24 cellular contexts compared by ENCODE assay signal in genomic region chr12:5803532-5803931, GRCh38.
A peak's percentile ranks its signal among the peaks of the same experiment; 100 is the strongest.
DNase-seq lines count a peak whose midpoint lies in the region; ATAC-seq and TF ChIP-seq lines count a peak whose summit lies in the region.
"Had no signal": no experiment of that assay in that cellular context is flagged by ENCODE, and none has a peak within 500 bp of the region (broad histone marks: within the 10 kb centered on the region; RNA-seq: fewer than 3 reads in every experiment).

No MANE protein-coding gene starts in this region.

- H2BK5ac ChIP-seq in H9 (ENCODE audit: insufficient read length, low read length) (no peak overlapping the region), mesendoderm (ENCODE audit: low read length) (no peak overlapping the region)

- no peak overlapping the region for H3K23ac ChIP-seq in H9 (ENCODE audit: insufficient read length, low read depth, low read length)
- H3K23ac ChIP-seq in mesendoderm (ENCODE audit: low read length), result no peak overlapping the region

- H3K23me2 ChIP-seq in H9 (ENCODE audit: insufficient read length, low read depth, low read length, poor library complexity, severe bottlenecking), result no peaks in the 10 kb centered on the region

- no peak overlapping the region for H2BK20ac ChIP-seq in H9 (ENCODE audit: low read depth, low read length, poor library complexity, severe bottlenecking)

- no peak overlapping the region for H2BK12ac ChIP-seq in H9 (ENCODE audit: insufficient read length, low read depth, low read length)

- H3K56ac ChIP-seq in H9 (ENCODE audit: insufficient read length, low read depth, low read length), result no peak overlapping the region
- H3K56ac ChIP-seq in mesendoderm (ENCODE audit: low read length), result no peak overlapping the region

- H3K36me3 ChIP-seq in mesendoderm (ENCODE audit: control insufficient read depth, insufficient read depth, low read length), result no peaks in the 10 kb centered on the region
- H3K36me3 ChIP-seq in GM23248 (ENCODE audit: low read depth), result no peaks in the 10 kb centered on the region
- H3K36me3 ChIP-seq: BE2C; BLaER1 treated with 17β-estradiol and CSF1 and Interleukin-3, amounts not matched to agents 10 nM and 100 nM; HAP-1 had no signal

- H4K8ac ChIP-seq in H9 (replicated peaks; ENCODE audit: insufficient read length, low read depth, low read length), result no peak overlapping the region
- H4K8ac ChIP-seq in mesendoderm (ENCODE audit: low read depth, low read length), result no peak overlapping the region

- no peak overlapping the region for H3T11ph ChIP-seq in H9 (ENCODE audit: low read length)

- POLR2A ChIA-PET in WTC11 (lab: Charles Lee), result no interaction called here

- H3K79me2 ChIP-seq in H9 (ENCODE audit: insufficient read depth, low read length), result no peaks in the 10 kb centered on the region
- H3K79me2 ChIP-seq in mesendoderm (ENCODE audit: control insufficient read depth, insufficient read depth, low read length), result no peaks in the 10 kb centered on the region
- H3K79me2 ChIP-seq in GM23248 (ENCODE audit: insufficient read depth), result no peaks in the 10 kb centered on the region

- no peaks in the 10 kb centered on the region for H3K4me1 ChIP-seq in H9 (ENCODE audit: insufficient read depth, low read length)
- no peaks in the 10 kb centered on the region for H3K4me1 ChIP-seq in mesendoderm (ENCODE audit: control insufficient read depth, low read depth, low read length)
- H3K4me1 ChIP-seq in GM23248 (ENCODE audit: insufficient read depth), result no peaks in the 10 kb centered on the region
- H3K4me1 ChIP-seq: A549, BE2C, HAP-1 had no signal

- H3K14ac ChIP-seq in H9 (ENCODE audit: insufficient read depth, low read length), result no peak overlapping the region

- no CpG with 5 or more reads among the region's 7 CpGs for WGBS in H9 (ENCODE audit: extremely low coverage, insufficient read length, low lambda C conversion rate)
- no CpG with 5 or more reads among the region's 7 CpGs for WGBS in mesendoderm (ENCODE audit: extremely low coverage, insufficient coverage, low lambda C conversion rate)
- 48 to 51% methylated on average over 7 of the region's 7 CpGs for WGBS in GM23248 (ENCODE audit: low coverage in 1 of 2, low lambda C conversion rate in 2 of 2, missing lambda C conversion rate in 2 of 2), 2 experiments

- H3K4me2 ChIP-seq in H9 (ENCODE audit: insufficient read depth, insufficient read length, low read length) (no peak overlapping the region), mesendoderm (ENCODE audit: low read length) (no peak overlapping the region), GM23248 (ENCODE audit: unreplicated experiment) (no peak overlapping the region)
- H3K4me2 ChIP-seq: A549; BLaER1 treated with 17β-estradiol and CSF1 and Interleukin-3, amounts not matched to agents 10 nM and 100 nM had no signal

- H3K27ac Mint-ChIP-seq in H9 (no peak overlapping the region), WTC11 (no peak overlapping the region)
- no peak overlapping the region for H3K27ac Mint-ChIP-seq in activated T-helper 1 cell treated with anti-CD3 and anti-CD28 coated beads, Interleukin-12 subunit alpha, Interleukin-12 subunit beta, Interleukin-2, Interleukin-4 antibody, amounts not matched to agents 30 ng/mL and 10 ng/mL and 1 ng/mL, durations not matched to agents 14 hours and 24 hours and 36 hours
- H3K27ac Mint-ChIP-seq: CD14-positive monocyte; CD4-positive, alpha-beta T cell; CD8-positive, alpha-beta memory T cell; HFFc6 had no signal

- no peaks in the 10 kb centered on the region for H3F3A ChIP-seq in GM23248 (ENCODE audit: insufficient read depth)

- H4K5ac ChIP-seq in H9 (ENCODE audit: insufficient read length, low read depth, low read length), result no peak overlapping the region
- no peak overlapping the region for H4K5ac ChIP-seq in mesendoderm (ENCODE audit: low read length)

- H2AK5ac ChIP-seq in H9 (ENCODE audit: insufficient read length, low read length) (no peak overlapping the region), mesendoderm (ENCODE audit: low read length) (no peak overlapping the region)

- H3K27ac ChIP-seq in H9 (ENCODE audit: insufficient read length, low read depth, low read length) (no peak overlapping the region), mesendoderm (ENCODE audit: low read depth, low read length) (no peak overlapping the region), GM23248 (no peak overlapping the region)
- H3K27ac ChIP-seq: A549; BLaER1 treated with 17β-estradiol and CSF1 and Interleukin-3, amounts not matched to agents 10 nM and 100 nM had no signal

- H3K9ac ChIP-seq in H9 (ENCODE audit: extremely low read depth, insufficient read length, low read length) (no peak overlapping the region), mesendoderm (ENCODE audit: low read length) (no peak overlapping the region), GM23248 (no peak overlapping the region)
- H3K9ac ChIP-seq: BLaER1 treated with 17β-estradiol and CSF1 and Interleukin-3, amounts not matched to agents 10 nM and 100 nM had no signal

- intact Hi-C loops in activated T-helper 1 cell treated with anti-CD3 and anti-CD28 coated beads, Interleukin-12 subunit alpha, Interleukin-12 subunit beta, Interleukin-2, Interleukin-4 antibody, amounts not matched to agents 30 ng/mL and 10 ng/mL and 1 ng/mL, durations not matched to agents 14 hours and 24 hours and 36 hours (cut with micrococcal nuclease), result no loop called here

- no peaks in the 10 kb centered on the region for H3K36me3 Mint-ChIP-seq in H9 (ENCODE audit: insufficient read depth in 1 of 3, low read depth in 3 of 3)
- H3K36me3 Mint-ChIP-seq in WTC11, result no peaks in the 10 kb centered on the region
- H3K36me3 Mint-ChIP-seq in activated T-helper 1 cell treated with anti-CD3 and anti-CD28 coated beads, Interleukin-12 subunit alpha, Interleukin-12 subunit beta, Interleukin-2, Interleukin-4 antibody, amounts not matched to agents 30 ng/mL and 10 ng/mL and 1 ng/mL, durations not matched to agents 14 hours and 24 hours and 36 hours (ENCODE audit: low read depth), result no peaks in the 10 kb centered on the region
- H3K36me3 Mint-ChIP-seq: CD14-positive monocyte; CD8-positive, alpha-beta memory T cell had no signal

- H2BK120ac ChIP-seq in H9 (ENCODE audit: low read depth, low read length, poor library complexity, severe bottlenecking), result no peak overlapping the region
- no peak overlapping the region for H2BK120ac ChIP-seq in mesendoderm (ENCODE audit: low read depth, low read length)

- in situ Hi-C loops in GM23248 (cut with MboI), result no loop called here

- TF ChIP-seq CTCF in H9 (conservative IDR thresholded peaks at IDR 0.05) (no peak), WTC11 (IDR thresholded peaks at IDR 0.05) (no peak)

- H2AFZ ChIP-seq in H9 (ENCODE audit: low read length), result no peak overlapping the region
- no peak overlapping the region for H2AFZ ChIP-seq in GM23248

- H3K9me3 Mint-ChIP-seq in H9 (no peaks in the 10 kb centered on the region), WTC11 (no peaks in the 10 kb centered on the region)
- H3K9me3 Mint-ChIP-seq in activated T-helper 1 cell treated with anti-CD3 and anti-CD28 coated beads, Interleukin-12 subunit alpha, Interleukin-12 subunit beta, Interleukin-2, Interleukin-4 antibody, amounts not matched to agents 30 ng/mL and 10 ng/mL and 1 ng/mL, durations not matched to agents 14 hours and 24 hours and 36 hours, result no peaks in the 10 kb centered on the region
- H3K9me3 Mint-ChIP-seq: CD14-positive monocyte; CD4-positive, alpha-beta T cell; CD8-positive, alpha-beta memory T cell; HFFc6 had no signal

- H4K20me1 ChIP-seq in H9 (ENCODE audit: control insufficient read depth, insufficient read depth, insufficient read length) (no peaks in the 10 kb centered on the region), GM23248 (ENCODE audit: insufficient read depth) (no peaks in the 10 kb centered on the region)
- H4K20me1 ChIP-seq: BLaER1 treated with 17β-estradiol and CSF1 and Interleukin-3, amounts not matched to agents 10 nM and 100 nM had no signal

- ATAC-seq in WTC11 (peak; percentile 36), HG03139 (IDR thresholded peaks at IDR 0.05; ENCODE audit: unreplicated experiment) (no peak)
- ATAC-seq: A549, GM12878 had no signal

- H2BK15ac ChIP-seq in H9 (ENCODE audit: low read depth, low read length) (no peak overlapping the region), mesendoderm (replicated peaks; ENCODE audit: low read depth) (no peak overlapping the region)

- CTCF ChIA-PET in WTC11 (lab: Charles Lee), result interaction anchor here (1.0 to 2.1 kb wide), 3 partner anchors 10 to 474 kb away, joined by 3 to 9 read pairs (median 3); no protein-coding TSS in a partner anchor

- peak; percentile 40 for DNase-seq in H9
- no peak for DNase-seq in WTC11 (ENCODE audit: low spot score)
- DNase-seq in iPS-NIHi7 (ENCODE audit: extremely low spot score), result peak; percentile 34
- peak; percentile 14 for DNase-seq in mesendoderm
- no peak for DNase-seq in NCI-H2171 treated with DMSO at 0.1 percent for 48 hours (lab: John Stamatoyannopoulos, UW)
- no peak for DNase-seq in activated T-helper 1 cell treated with anti-CD3 and anti-CD28 coated beads, Interleukin-12 subunit alpha, Interleukin-12 subunit beta, Interleukin-2, Interleukin-4 antibody, amounts not matched to agents 30 ng/mL and 10 ng/mL and 1 ng/mL, durations not matched to agents 14 hours and 24 hours and 36 hours (ENCODE audit: low spot score)
- DNase-seq in GM23248, result no peak
- DNase-seq: 8988T; ACHN; AML-193; BE2C; CD4-positive, alpha-beta T cell; CD8-positive, alpha-beta memory T cell; DMS 273 treated with DMSO at 0.1 percent for 48 hours; DMS79; EL; GDM1; HFFc6 had no signal

- no peak overlapping the region for H3K18ac ChIP-seq in H9 (ENCODE audit: insufficient read length, low read depth, low read length)
- H3K18ac ChIP-seq in mesendoderm (ENCODE audit: low read length), result no peak overlapping the region

- peaks cover 2% of the 10 kb centered on the region; the same call in 1 of the 2 replicates for H3K27me3 Mint-ChIP-seq in H9 (ENCODE audit: low read depth)
- H3K27me3 Mint-ChIP-seq in WTC11 (ENCODE audit: low read depth), result no peaks in the 10 kb centered on the region
- H3K27me3 Mint-ChIP-seq in activated T-helper 1 cell treated with anti-CD3 and anti-CD28 coated beads, Interleukin-12 subunit alpha, Interleukin-12 subunit beta, Interleukin-2, Interleukin-4 antibody, amounts not matched to agents 30 ng/mL and 10 ng/mL and 1 ng/mL, durations not matched to agents 14 hours and 24 hours and 36 hours (ENCODE audit: insufficient read depth), result peaks cover 2% of the 10 kb centered on the region

- H3K4me3 Mint-ChIP-seq in H9 (no peak overlapping the region), WTC11 (no peak overlapping the region)
- H3K4me3 Mint-ChIP-seq in activated T-helper 1 cell treated with anti-CD3 and anti-CD28 coated beads, Interleukin-12 subunit alpha, Interleukin-12 subunit beta, Interleukin-2, Interleukin-4 antibody, amounts not matched to agents 30 ng/mL and 10 ng/mL and 1 ng/mL, durations not matched to agents 14 hours and 24 hours and 36 hours, result no peak overlapping the region
- H3K4me3 Mint-ChIP-seq: CD14-positive monocyte; CD4-positive, alpha-beta T cell; CD8-positive, alpha-beta memory T cell; HFFc6 had no signal

- H3K4me1 Mint-ChIP-seq in H9, result peaks cover 6 to 8% of the 10 kb centered on the region in 2 experiments
- H3K4me1 Mint-ChIP-seq in WTC11, result peaks cover 8% of the 10 kb centered on the region
- no peaks in the 10 kb centered on the region for H3K4me1 Mint-ChIP-seq in activated T-helper 1 cell treated with anti-CD3 and anti-CD28 coated beads, Interleukin-12 subunit alpha, Interleukin-12 subunit beta, Interleukin-2, Interleukin-4 antibody, amounts not matched to agents 30 ng/mL and 10 ng/mL and 1 ng/mL, durations not matched to agents 14 hours and 24 hours and 36 hours (ENCODE audit: low read depth)
- H3K4me1 Mint-ChIP-seq: CD14-positive monocyte; CD8-positive, alpha-beta memory T cell had no signal

- no peaks in the 10 kb centered on the region for H3K9me3 ChIP-seq in H9 (ENCODE audit: control insufficient read depth, low read depth, low read length)
- no peaks in the 10 kb centered on the region for H3K9me3 ChIP-seq in GM23248 (ENCODE audit: low read depth)
- H3K9me3 ChIP-seq: A549, BE2C, HAP-1 had no signal

- H3K79me1 ChIP-seq in H9 (ENCODE audit: insufficient read depth, low read depth, low read length, poor library complexity, severe bottlenecking) (no peaks in the 10 kb centered on the region), mesendoderm (ENCODE audit: low read length) (no peaks in the 10 kb centered on the region)

- H3K4ac ChIP-seq in H9 (ENCODE audit: low read depth, low read length) (no peak overlapping the region), mesendoderm (ENCODE audit: low read depth, low read length) (no peak overlapping the region)

- H3K9me2 ChIP-seq in GM23248 (ENCODE audit: insufficient read depth), result no peaks in the 10 kb centered on the region

- H3K4me3 ChIP-seq in mesendoderm (ENCODE audit: low read length), result no peak overlapping the region
- H3K4me3 ChIP-seq in GM23248, result no peak overlapping the region
- H3K4me3 ChIP-seq: A549; BLaER1 treated with 17β-estradiol and CSF1 and Interleukin-3, amounts not matched to agents 10 nM and 100 nM; GM12878; HAP-1 had no signal

- no peak overlapping the region for H4K91ac ChIP-seq in H9 (ENCODE audit: insufficient read length, low read depth, low read length)

- H3K27me3 ChIP-seq in H9 (ENCODE audit: insufficient read depth, low read length) (no peaks in the 10 kb centered on the region), mesendoderm (ENCODE audit: insufficient read depth, low read length, poor library complexity) (no peaks in the 10 kb centered on the region), GM23248 (replicated peaks; ENCODE audit: insufficient read depth) (no peaks in the 10 kb centered on the region; the same call in 1 of the 2 replicates)
- H3K27me3 ChIP-seq: BLaER1 treated with 17β-estradiol and CSF1 and Interleukin-3, amounts not matched to agents 10 nM and 100 nM had no signal

Comparison
In these comparisons a context has a peak if more than half of its experiments do, and no peak if none do; other contexts are left out.
1. DNase-seq: peak in H9 (single experiment), iPS-NIHi7 (single experiment) and mesendoderm (single experiment); none in WTC11 (single experiment), NCI-H2171 treated with DMSO at 0.1 percent for 48 hours (single experiment), activated T-helper 1 cell treated with anti-CD3 and anti-CD28 coated beads, Interleukin-12 subunit alpha, Interleukin-12 subunit beta, Interleukin-2, Interleukin-4 antibody, amounts not matched to agents 30 ng/mL and 10 ng/mL and 1 ng/mL, durations not matched to agents 14 hours and 24 hours and 36 hours (single experiment) and GM23248 (single experiment).